Comparison of ENCODE assay signal across 27 cellular contexts in genomic region chr5:124027441-124027840, GRCh38.
"Had no signal": no experiment of that assay in that cellular context is flagged by ENCODE, and none has a peak within 500 bp of the region (broad histone marks: within the 10 kb centered on the region; RNA-seq: fewer than 3 reads in every experiment).

No MANE protein-coding gene starts in this region.

- ATAC-seq: effector memory CD8-positive, alpha-beta T cell; esophagus mucosa; foreskin keratinocyte; gastrocnemius medialis; gastroesophageal sphincter; heart left ventricle; heart right ventricle had no signal

- FAIRE-seq: colon, endometrium, endothelial cell of umbilical vein, frontal cortex had no signal

- H3K4me3 ChIP-seq: colonic mucosa, coronary artery, dorsolateral prefrontal cortex, esophagus muscularis mucosa, esophagus squamous epithelium, gastrocnemius medialis, gastroesophageal sphincter, heart left ventricle, heart right ventricle had no signal

- H3K27me3 ChIP-seq: colonic mucosa, dorsolateral prefrontal cortex, esophagus muscularis mucosa, esophagus squamous epithelium, foreskin keratinocyte, gastrocnemius medialis, gastroesophageal sphincter, heart left ventricle, heart right ventricle had no signal

- H3K4me1 ChIP-seq: colonic mucosa, foreskin keratinocyte, gastrocnemius medialis, heart left ventricle, heart right ventricle had no signal

- H3K9me3 ChIP-seq: colonic mucosa, esophagus muscularis mucosa, esophagus squamous epithelium, gastrocnemius medialis, gastroesophageal sphincter, heart left ventricle, heart right ventricle had no signal

- H3K36me3 ChIP-seq: colonic mucosa, esophagus muscularis mucosa, esophagus squamous epithelium, gastrocnemius medialis, gastroesophageal sphincter, heart left ventricle, heart right ventricle had no signal

- DNase-seq: colonic mucosa; cortex of kidney; dermis blood vessel endothelial cell; dorsolateral prefrontal cortex; effector CD4-positive, alpha-beta T cell; effector CD8-positive, alpha-beta T cell; effector memory CD4-positive, alpha-beta T cell; effector memory CD8-positive, alpha-beta T cell; endodermal cell; esophagus squamous epithelium; foreskin fibroblast; foreskin keratinocyte; foreskin melanocyte; gastrocnemius medialis; glutamatergic neuron; head of caudate nucleus; heart left ventricle; heart right ventricle had no signal

- H3K27ac ChIP-seq: colonic mucosa, coronary artery, dorsolateral prefrontal cortex, epithelial cell of prostate, esophagus muscularis mucosa, esophagus squamous epithelium, foreskin keratinocyte, gastrocnemius medialis, gastroesophageal sphincter, heart left ventricle, heart right ventricle had no signal
